ENCODE assay signal across 8 cellular contexts in genomic region chr17:70344356-70345060, GRCh38.
A peak's percentile ranks its signal among the peaks of the same experiment; 100 is the strongest.
DNase-seq lines count a peak whose midpoint lies in the region; ATAC-seq and TF ChIP-seq lines count a peak whose summit lies in the region.

No MANE protein-coding gene starts in this region.

- no peaks in the 10 kb centered on the region for H3K27me3 ChIP-seq in naive thymus-derived CD4-positive, alpha-beta T cell (ENCODE audit: control insufficient read depth in 2 of 2, insufficient read depth in 2 of 2, low read length in 2 of 2)

- peak overlapping the region in 1 of 2 donors; percentile 20 for H3K4me3 ChIP-seq in cardiac fibroblast (replicated peaks in 1 of 2; ENCODE audit: low read depth in 2 of 2, low read length in 2 of 2)
- H3K4me3 ChIP-seq in naive thymus-derived CD4-positive, alpha-beta T cell (ENCODE audit: low read length) = no peak overlapping the region

- H3K4me3 Mint-ChIP-seq in naive thymus-derived CD4-positive, alpha-beta T cell = peak overlapping the region in 8 of 10 donors; percentile 27 to 81 (median 54)

- ATAC-seq in HG03097 (IDR thresholded peaks at IDR 0.05; ENCODE audit: low FRiP score, unreplicated experiment) (peak; percentile 26), HG03108 (IDR thresholded peaks at IDR 0.05; ENCODE audit: unreplicated experiment) (no peak)
- ATAC-seq in naive thymus-derived CD4-positive, alpha-beta T cell = peak; percentile 18

- intact Hi-C loops in naive thymus-derived CD4-positive, alpha-beta T cell (cut with micrococcal nuclease) = no loop called here

- no peaks in the 10 kb centered on the region for H3K36me3 Mint-ChIP-seq in naive thymus-derived CD4-positive, alpha-beta T cell

- H3K27ac Mint-ChIP-seq in naive thymus-derived CD4-positive, alpha-beta T cell = peak overlapping the region in 4 of 9 donors; percentile 52 to 82 (median 64)

- peaks cover 0 to 24% (median 14%) of the 10 kb centered on the region in 7 donors for H3K4me1 Mint-ChIP-seq in naive thymus-derived CD4-positive, alpha-beta T cell

- POLR2A ChIA-PET in naive thymus-derived CD4-positive, alpha-beta T cell (lab: Charles Lee) = no interaction called here

- peaks cover 0 to 7% (median 0%) of the 10 kb centered on the region in 5 donors for H3K27me3 Mint-ChIP-seq in naive thymus-derived CD4-positive, alpha-beta T cell

- no peaks in the 10 kb centered on the region for H3K4me1 ChIP-seq in naive thymus-derived CD4-positive, alpha-beta T cell (ENCODE audit: control insufficient read depth in 2 of 2, insufficient read depth in 2 of 2, low read length in 2 of 2)

- CTCF ChIA-PET in naive thymus-derived CD4-positive, alpha-beta T cell (lab: Charles Lee) = no interaction called here

- H3K9me3 Mint-ChIP-seq in naive thymus-derived CD4-positive, alpha-beta T cell = peaks cover 0 to 6% (median 1%) of the 10 kb centered on the region in 11 donors

- no peak for TF ChIP-seq CTCF in cardiac fibroblast (IDR thresholded peaks at IDR 0.05; ENCODE audit: low read depth, low read length)

- DNase-seq in AG08395 (ENCODE audit: low spot score) (peak; percentile 7), cardiac fibroblast (ENCODE audit: low read depth in 2 of 2) (peak; percentile 16 to 26), NCI-H510A treated with DMSO at 0.1 percent for 48 hours (lab: John Stamatoyannopoulos, UW) (no peak), amygdala (lab: John Stamatoyannopoulos, UW) (no peak), NCI-H226 (no peak)
- no peak for DNase-seq in naive thymus-derived CD4-positive, alpha-beta T cell

- no peaks in the 10 kb centered on the region for H3K36me3 ChIP-seq in naive thymus-derived CD4-positive, alpha-beta T cell (ENCODE audit: control insufficient read depth in 2 of 3, insufficient read depth in 3 of 3, low read length in 3 of 3)

- no peak overlapping the region for H3K27ac ChIP-seq in naive thymus-derived CD4-positive, alpha-beta T cell (ENCODE audit: low read depth, low read length)

- no peaks in the 10 kb centered on the region for H3K9me3 ChIP-seq in naive thymus-derived CD4-positive, alpha-beta T cell (ENCODE audit: control insufficient read depth in 2 of 3, low read length in 3 of 3)

Comparison
In these comparisons a context has a peak if more than half of its experiments do, and no peak if none do; other contexts are left out.
1. DNase-seq: peak in AG08395 (single experiment) and cardiac fibroblast (2 of 2); none in naive thymus-derived CD4-positive, alpha-beta T cell (0 of 9), NCI-H510A treated with DMSO at 0.1 percent for 48 hours (single experiment), amygdala (0 of 56) and NCI-H226 (single experiment).